Comparison of ENCODE assay signal across 15 cellular contexts in genomic region chr2:150296795-150297546, GRCh38.
DNase-seq lines count a peak whose midpoint lies in the region; ATAC-seq and TF ChIP-seq lines count a peak whose summit lies in the region.
"Had no signal": no experiment of that assay in that cellular context is flagged by ENCODE, and none has a peak within 500 bp of the region (broad histone marks: within the 10 kb centered on the region; RNA-seq: fewer than 3 reads in every experiment).

No MANE protein-coding gene starts in this region.

- peak; percentile 86 for ATAC-seq in left ventricle myocardium superior
- ATAC-seq in activated naive CD8-positive, alpha-beta T cell treated with anti-CD3 and anti-CD28 coated beads, Interleukin-2, amount 50 U/mL, for 24 hours: no peak
- ATAC-seq: lower lobe of right lung had no signal

- no peak overlapping the region for H3K4me3 ChIP-seq in breast epithelium
- H3K4me3 ChIP-seq in astrocyte of the spinal cord (ENCODE audit: low read depth, low read length): no peak overlapping the region
- H3K4me3 ChIP-seq in testis: no peak overlapping the region
- H3K4me3 ChIP-seq: lower lobe of right lung had no signal

- intact Hi-C loops in MCF 10A (cut with micrococcal nuclease) (no loop called here), breast epithelium (cut with DNase I; ENCODE audit: low total_unique reads) (no loop called here), left ventricle myocardium superior (cut with micrococcal nuclease) (no loop called here), testis (cut with DNase I; ENCODE audit: low total_unique reads) (no loop called here)

- no peak for TF ChIP-seq CTCF in MCF 10A (IDR thresholded peaks at IDR 0.05; ENCODE audit: unreplicated experiment)
- TF ChIP-seq CTCF in breast epithelium (IDR thresholded peaks at IDR 0.05): no peak
- no peak for TF ChIP-seq CTCF in astrocyte of the spinal cord (IDR thresholded peaks at IDR 0.05; ENCODE audit: low read depth, low read length)
- TF ChIP-seq CTCF in testis (IDR thresholded peaks at IDR 0.05): no peak

- H3K4me1 Mint-ChIP-seq in MCF 10A (ENCODE audit: insufficient read depth, unreplicated experiment): peaks cover 9% of the 10 kb centered on the region
- no peaks in the 10 kb centered on the region for H3K4me1 Mint-ChIP-seq in activated naive CD8-positive, alpha-beta T cell treated with anti-CD3 and anti-CD28 coated beads, Interleukin-2, amount 50 U/mL, for 24 hours
- H3K4me1 Mint-ChIP-seq: activated naive CD4-positive, alpha-beta T cell treated with anti-CD3 and anti-CD28 coated beads, Interleukin-2, amount 10 ng/mL, durations not matched to agents 7 days and 5 days; H9 had no signal

- peaks cover 7% of the 10 kb centered on the region for H3K9me3 Mint-ChIP-seq in MCF 10A (ENCODE audit: unreplicated experiment)
- peaks cover 6% of the 10 kb centered on the region for H3K9me3 Mint-ChIP-seq in activated naive CD8-positive, alpha-beta T cell treated with anti-CD3 and anti-CD28 coated beads, Interleukin-2, amount 50 U/mL, for 24 hours
- H3K9me3 Mint-ChIP-seq: activated naive CD4-positive, alpha-beta T cell treated with anti-CD3 and anti-CD28 coated beads, Interleukin-2, amount 10 ng/mL, durations not matched to agents 7 days and 5 days had no signal

- DNase-seq in MCF 10A (ENCODE audit: unreplicated experiment) (peak; percentile 34), breast epithelium (ENCODE audit: low spot score in 2 of 2) (no peak), astrocyte of the spinal cord (ENCODE audit: low read depth, low spot score) (peak; percentile 43), left ventricle myocardium superior (no peak), testis (peak; percentile 43), T-helper 2 cell (no peak)
- no peak for DNase-seq in stimulated activated CD4-positive, alpha-beta T cell treated with anti-CD3 and anti-CD28 coated beads, Interleukin-12 subunit alpha, Interleukin-12 subunit beta, amount 100 ng/mL, for 4 hours
- DNase-seq in activated naive CD8-positive, alpha-beta T cell treated with anti-CD3 and anti-CD28 coated beads, Interleukin-2, amount 50 U/mL, for 24 hours: no peak
- DNase-seq: ACHN; activated CD4-positive, alpha-beta T cell treated with anti-CD3 and anti-CD28 coated beads, Interleukin-2, amount 50 U/mL, for 4 hours; activated naive CD4-positive, alpha-beta T cell treated with anti-CD3 and anti-CD28 coated beads, Interleukin-2, amount 10 ng/mL, durations not matched to agents 7 days and 5 days; DMS153; H9; lower lobe of right lung; NCI-H187 had no signal

- no peak overlapping the region for H3K4me3 Mint-ChIP-seq in MCF 10A (ENCODE audit: unreplicated experiment)
- H3K4me3 Mint-ChIP-seq in activated naive CD8-positive, alpha-beta T cell treated with anti-CD3 and anti-CD28 coated beads, Interleukin-2, amount 50 U/mL, for 24 hours: no peak overlapping the region
- H3K4me3 Mint-ChIP-seq: activated naive CD4-positive, alpha-beta T cell treated with anti-CD3 and anti-CD28 coated beads, Interleukin-2, amount 10 ng/mL, durations not matched to agents 7 days and 5 days; H9 had no signal

- CTCF ChIA-PET in MCF 10A (lab: Yijun Ruan, JAX): interaction anchor here (0.6 kb wide), 1 partner anchor 1256 kb away, joined by 3 read pairs; no protein-coding TSS in a partner anchor

- H3K36me3 Mint-ChIP-seq in MCF 10A (ENCODE audit: insufficient read depth, unreplicated experiment): no peaks in the 10 kb centered on the region
- H3K36me3 Mint-ChIP-seq in activated naive CD8-positive, alpha-beta T cell treated with anti-CD3 and anti-CD28 coated beads, Interleukin-2, amount 50 U/mL, for 24 hours (ENCODE audit: low read depth): no peaks in the 10 kb centered on the region
- H3K36me3 Mint-ChIP-seq: activated naive CD4-positive, alpha-beta T cell treated with anti-CD3 and anti-CD28 coated beads, Interleukin-2, amount 10 ng/mL, durations not matched to agents 7 days and 5 days had no signal

- H3K36me3 ChIP-seq in breast epithelium (no peaks in the 10 kb centered on the region), testis (ENCODE audit: low read depth, missing control alignments) (no peaks in the 10 kb centered on the region)
- H3K36me3 ChIP-seq: lower lobe of right lung had no signal

- in situ Hi-C loops in astrocyte of the spinal cord (cut with HindIII; ENCODE audit: low sequenced_read_pairs): no loop called here

- H3K27ac ChIP-seq in breast epithelium (no peak overlapping the region), testis (no peak overlapping the region)
- H3K27ac ChIP-seq: lower lobe of right lung had no signal

- peak overlapping the region; percentile 39 for H3K27ac Mint-ChIP-seq in MCF 10A (ENCODE audit: low read depth, unreplicated experiment)
- H3K27ac Mint-ChIP-seq in activated naive CD8-positive, alpha-beta T cell treated with anti-CD3 and anti-CD28 coated beads, Interleukin-2, amount 50 U/mL, for 24 hours: no peak overlapping the region
- H3K27ac Mint-ChIP-seq: activated naive CD4-positive, alpha-beta T cell treated with anti-CD3 and anti-CD28 coated beads, Interleukin-2, amount 10 ng/mL, durations not matched to agents 7 days and 5 days; H9 had no signal

- no peak for TF ChIP-seq POLR2A in breast epithelium (IDR thresholded peaks at IDR 0.05)
- TF ChIP-seq POLR2A in testis (IDR thresholded peaks at IDR 0.05): no peak

- H3K9me3 ChIP-seq in breast epithelium (peaks cover 0 to 7% of the 10 kb centered on the region in 2 donors), testis (no peaks in the 10 kb centered on the region)
- H3K9me3 ChIP-seq: lower lobe of right lung had no signal

- POLR2A ChIA-PET in MCF 10A (lab: Yijun Ruan, JAX): interaction anchor here (0.7 kb wide), 1 partner anchor 82 kb away, joined by 3 read pairs; no protein-coding TSS in a partner anchor

- no peaks in the 10 kb centered on the region for H3K27me3 ChIP-seq in breast epithelium
- H3K27me3 ChIP-seq in testis: no peaks in the 10 kb centered on the region

- H3K4me1 ChIP-seq in breast epithelium (no peaks in the 10 kb centered on the region), testis (peaks cover 4% of the 10 kb centered on the region)
- H3K4me1 ChIP-seq: lower lobe of right lung had no signal

- H3K27me3 Mint-ChIP-seq in MCF 10A (ENCODE audit: insufficient read depth, unreplicated experiment): no peaks in the 10 kb centered on the region
- no peaks in the 10 kb centered on the region for H3K27me3 Mint-ChIP-seq in activated naive CD8-positive, alpha-beta T cell treated with anti-CD3 and anti-CD28 coated beads, Interleukin-2, amount 50 U/mL, for 24 hours
- H3K27me3 Mint-ChIP-seq: activated naive CD4-positive, alpha-beta T cell treated with anti-CD3 and anti-CD28 coated beads, Interleukin-2, amount 10 ng/mL, durations not matched to agents 7 days and 5 days had no signal

- no TSS peak for BruUV-seq in MCF 10A (replicated peaks; lab: Mats Ljungman, UMichigan)

Comparison
In these comparisons a context has a peak if more than half of its experiments do, and no peak if none do; other contexts are left out.
1. DNase-seq: peak in MCF 10A (single experiment), astrocyte of the spinal cord (single experiment) and testis (single experiment); none in breast epithelium (0 of 2), left ventricle myocardium superior (single experiment), stimulated activated CD4-positive, alpha-beta T cell treated with anti-CD3 and anti-CD28 coated beads, Interleukin-12 subunit alpha, Interleukin-12 subunit beta, amount 100 ng/mL, for 4 hours (single experiment), T-helper 2 cell (0 of 5) and activated naive CD8-positive, alpha-beta T cell treated with anti-CD3 and anti-CD28 coated beads, Interleukin-2, amount 50 U/mL, for 24 hours (single experiment).